In genomic region chr6:13398081-13398406, GRCh38 we compare ENCODE assay signal across 18 cellular contexts.
DNase-seq lines count a peak whose midpoint lies in the region; ATAC-seq and TF ChIP-seq lines count a peak whose summit lies in the region.
"Had no signal": no experiment of that assay in that cellular context is flagged by ENCODE, and none has a peak within 500 bp of the region (broad histone marks: within the 10 kb centered on the region; RNA-seq: fewer than 3 reads in every experiment).

No MANE protein-coding gene starts in this region.

- ATAC-seq in Right ventricle myocardium superior (ENCODE audit: poor library complexity), result no peak
- no peak for ATAC-seq in GM19023 (IDR thresholded peaks at IDR 0.05; ENCODE audit: unreplicated experiment)
- ATAC-seq: body of pancreas had no signal

- H3K4me1 ChIP-seq in cardiac muscle cell (ENCODE audit: low read depth) (peaks cover 45% of the 10 kb centered on the region), tibial artery (peaks cover 0 to 63% (median 26%) of the 10 kb centered on the region in 4 donors)

- DNase-seq in cardiac muscle cell (ENCODE audit: low read depth in 1 of 2, low spot score in 1 of 2), result no peak
- no peak for DNase-seq in Right ventricle myocardium superior
- peak; percentile 82 for DNase-seq in RWPE1 (ENCODE audit: low spot score)
- peak; percentile 44 for DNase-seq in islet precursor cell
- no peak for DNase-seq in tibial artery
- no peak for DNase-seq in NCI-H1048 (lab: John Stamatoyannopoulos, UW)
- no peak for DNase-seq in NCI-H187 (lab: John Stamatoyannopoulos, UW)
- DNase-seq: activated CD4-positive, alpha-beta T cell treated with anti-CD3 and anti-CD28 coated beads, Interleukin-2, amount 10 ng/mL, durations not matched to agents 7 days and 5 days; activated naive CD4-positive, alpha-beta T cell treated with anti-CD3 and anti-CD28 coated beads, Interleukin-2, amount 50 U/mL, for 16 hours; activated T-cell treated with anti-CD3 and anti-CD28 coated beads for 4 hours; body of pancreas; CD4-positive, CD25-positive, alpha-beta regulatory T cell; DMS79 treated with DMSO at 0.1 percent for 48 hours; NCI-H524 treated with DMSO at 0.1 percent for 48 hours had no signal

- H3K36me3 ChIP-seq in cardiac muscle cell (no peaks in the 10 kb centered on the region), tibial artery (no peaks in the 10 kb centered on the region)
- H3K36me3 ChIP-seq: esophagus muscularis mucosa had no signal

- H3K27ac ChIP-seq in cardiac muscle cell, result peak overlapping the region; percentile 33
- H3K27ac ChIP-seq in RWPE1, result no peak overlapping the region
- peak overlapping the region; percentile 45 to 71 for H3K27ac ChIP-seq in tibial artery
- H3K27ac ChIP-seq: body of pancreas had no signal

- H3K9me3 ChIP-seq in cardiac muscle cell (ENCODE audit: low read depth) (no peaks in the 10 kb centered on the region), tibial artery (no peaks in the 10 kb centered on the region)
- H3K9me3 ChIP-seq: body of pancreas, esophagus muscularis mucosa, SK-N-SH had no signal

- POLR2A ChIA-PET in RWPE1 (lab: Yijun Ruan, JAX; ENCODE audit: low non-redundant PET), result no interaction called here

- H3K4me3 ChIP-seq in cardiac muscle cell (no peak overlapping the region), tibial artery (no peak overlapping the region)
- H3K4me3 ChIP-seq: body of pancreas, esophagus muscularis mucosa had no signal

- TF ChIP-seq CTCF in cardiac muscle cell (IDR thresholded peaks at IDR 0.05; ENCODE audit: low read depth, low read length) (no peak), RWPE1 (conservative IDR thresholded peaks at IDR 0.05; ENCODE audit: low read depth) (0 out of 2 replicates have a peak, but pooled peaks have one; percentile 0), tibial artery (IDR thresholded peaks at IDR 0.05) (no peak)

- intact Hi-C loops in Right ventricle myocardium superior (cut with DNase I), result loop anchor here (5.0 kb wide), 1 partner anchor 61 kb away; no protein-coding TSS in a partner anchor
- intact Hi-C loops in tibial artery (cut with DNase I; ENCODE audit: low total_unique reads), result no loop called here

- CTCF ChIA-PET in RWPE1 (lab: Yijun Ruan, JAX), result interaction anchor here (0.6 kb wide), 2 partner anchors 71 to 217 kb away, joined by 3 to 4 read pairs; partner anchors contain the start of gene NOL7

- H3K27me3 ChIP-seq in cardiac muscle cell, result no peaks in the 10 kb centered on the region
- H3K27me3 ChIP-seq in tibial artery, result no peaks in the 10 kb centered on the region
- H3K27me3 ChIP-seq: body of pancreas, dorsolateral prefrontal cortex, esophagus muscularis mucosa had no signal

Comparison
In these comparisons a context has a peak if more than half of its experiments do, and no peak if none do; other contexts are left out.
1. DNase-seq: peak in RWPE1 (single experiment) and islet precursor cell (single experiment); none in cardiac muscle cell (0 of 2), Right ventricle myocardium superior (single experiment), tibial artery (0 of 2), NCI-H1048 (single experiment) and NCI-H187 (0 of 2).